In the genomic region with DNA sequence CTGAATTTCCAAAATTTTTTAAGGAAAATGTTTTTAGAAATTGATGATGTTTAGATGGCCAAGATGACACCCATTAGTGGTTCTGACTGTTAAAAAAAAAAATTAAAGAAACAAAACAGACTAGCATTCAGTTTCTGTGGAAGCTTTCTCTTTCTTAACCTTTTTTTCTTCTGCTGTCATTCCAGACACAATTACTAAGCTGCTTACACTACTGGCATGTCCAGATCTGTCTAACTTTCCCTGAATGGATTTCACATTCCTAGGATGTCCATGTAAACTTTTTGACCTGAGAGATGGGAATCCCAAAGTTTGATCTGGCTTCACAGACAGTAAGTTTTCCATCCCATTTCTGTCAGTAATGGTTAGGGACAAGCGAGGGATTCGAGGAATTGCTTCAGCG, we compare ENCODE assay signal across 23 cellular contexts. TPM values are rescaled to one million over a fixed set of nuclear protein-coding genes. Genes with fewer than 3 reads are reported as not detected.
DNase-seq lines count a peak whose midpoint lies in the region; ATAC-seq and TF ChIP-seq lines count a peak whose summit lies in the region.
"Had no signal": no experiment of that assay in that cellular context is flagged by ENCODE, and none has a peak within 500 bp of the region (broad histone marks: within the 10 kb centered on the region; RNA-seq: fewer than 3 reads in every experiment).

No MANE protein-coding gene starts in this region.

- no peak overlapping the region for H3K23ac ChIP-seq in IMR-90 (ENCODE audit: low read depth, low read length)

- intact Hi-C loops in IMR-90 (cut with micrococcal nuclease), result no loop called here

- BruUV-seq in IMR-90 (replicated peaks; lab: Mats Ljungman, UMichigan), result no TSS peak

- 0 out of 2 replicates have a peak overlapping the region, but pooled peaks have one; percentile 21 for H3K14ac ChIP-seq in IMR-90 (replicated peaks; ENCODE audit: low read depth, low read length)

- H2BK120ac ChIP-seq in IMR-90 (ENCODE audit: low read depth, low read length), result no peak overlapping the region

- in situ Hi-C loops in IMR-90 (cut with MboI; ENCODE audit: low sequenced_read_pairs), result no loop called here

- no peak overlapping the region for H4K8ac ChIP-seq in IMR-90 (ENCODE audit: low read depth in 2 of 2, low read length in 2 of 2)

- H3K27ac Mint-ChIP-seq in stimulated activated memory B cell treated with anti-CD40 and anti-IgM and Interleukin-4, amounts not matched to agents 10 μg/mL and 1 μg/mL and 100 μg/mL, for 72 hours, result no peak overlapping the region
- H3K27ac Mint-ChIP-seq: T-helper 17 cell had no signal

- H3K4me3 ChIP-seq in BLaER1 treated with 17β-estradiol and CSF1 and Interleukin-3, amounts not matched to agents 10 nM and 100 nM, result no peak overlapping the region
- H3K4me3 ChIP-seq in IMR-90 (ENCODE audit: insufficient read depth, low read depth, low read length) (no peak overlapping the region), epithelial cell of esophagus (ENCODE audit: low read length) (no peak overlapping the region)
- H3K4me3 ChIP-seq: HAP-1, SK-N-MC had no signal

- CTCF ChIA-PET in IMR-90 (lab: Yijun Ruan, JAX), result interaction anchor here (0.5 to 1.0 kb wide), 2 partner anchors 130 to 489 kb away, joined by 3 to 4 read pairs; no protein-coding TSS in a partner anchor

- H3K9ac ChIP-seq in BLaER1 treated with 17β-estradiol and CSF1 and Interleukin-3, amounts not matched to agents 10 nM and 100 nM, result no peak overlapping the region
- H3K9ac ChIP-seq in IMR-90 (ENCODE audit: low read depth, low read length), result no peak overlapping the region

- no peak overlapping the region for H2BK15ac ChIP-seq in IMR-90 (ENCODE audit: low read depth, low read length)

- 60% methylated on average over 1 of the region's 3 CpGs; no CpG with 5 or more reads in 1 of the 2 experiments for WGBS in IMR-90 (ENCODE audit: extremely low coverage in 2 of 2, insufficient read length in 1 of 2), 2 experiments

- H3K4me1 Mint-ChIP-seq in stimulated activated memory B cell treated with anti-CD40 and anti-IgM and Interleukin-4, amounts not matched to agents 10 μg/mL and 1 μg/mL and 100 μg/mL, for 72 hours, result peaks cover 35% of the 10 kb centered on the region

- POLR2A ChIA-PET in IMR-90 (lab: Charles Lee; ENCODE audit: unreplicated experiment), result no interaction called here

- DNase-seq in IMR-90 (no peak), epithelial cell of esophagus (ENCODE audit: low read depth) (peak; percentile 80), GM19240 (ENCODE audit: insufficient read length, low spot score) (no peak)
- no peak for DNase-seq in activated CD4-positive, alpha-beta T cell treated with anti-CD3 and anti-CD28 coated beads for 1 hour
- no peak for DNase-seq in effector CD8-positive, alpha-beta T cell (lab: John Stamatoyannopoulos, UW)
- DNase-seq: AML-193, DMS53, EL, GF-D8, Kasumi-1, NCI-H1417, NCI-H1694 treated with DMSO at 0.1 percent for 48 hours, NCI-H2107, NCI-H446 treated with DMSO at 0.1 percent for 48 hours, NCI-H526 treated with DMSO at 0.1 percent for 48 hours, PC-3, SHP77 treated with DMSO at 0.1 percent for 48 hours, SW 1271, T-helper 17 cell had no signal

- H3K56ac ChIP-seq in IMR-90 (ENCODE audit: extremely low read depth, insufficient read depth, low read length), result 0 out of 2 replicates have a peak overlapping the region, but pooled peaks have one; percentile 1

- H4K91ac ChIP-seq in IMR-90 (ENCODE audit: insufficient read depth, low read depth, low read length), result no peak overlapping the region

- no peak overlapping the region; the same call in 1 of the 2 replicates for H2AK5ac ChIP-seq in IMR-90 (ENCODE audit: low read depth, low read length)

- H3K27me3 Mint-ChIP-seq in stimulated activated memory B cell treated with anti-CD40 and anti-IgM and Interleukin-4, amounts not matched to agents 10 μg/mL and 1 μg/mL and 100 μg/mL, for 72 hours, result no peaks in the 10 kb centered on the region

- TF ChIP-seq RAD21 in IMR-90 (IDR thresholded peaks at IDR 0.05; ENCODE audit: low read length), result no peak

- H3K9me3 ChIP-seq in BLaER1 treated with 17β-estradiol and CSF1 and Interleukin-3, amounts not matched to agents 10 nM and 100 nM (replicated peaks in 1 of 11), result peaks cover 0 to 12% (median 0%) of the 10 kb centered on the region in 11 experiments; a peak in 3 of 22 replicates
- 0 out of 2 replicates have a peak, but pooled peaks cover 2% of the 10 kb centered on the region for H3K9me3 ChIP-seq in IMR-90 (ENCODE audit: control insufficient read depth, insufficient read depth, low read length)
- H3K9me3 ChIP-seq: HAP-1 had no signal

- no peak overlapping the region for H3K4me3 Mint-ChIP-seq in stimulated activated memory B cell treated with anti-CD40 and anti-IgM and Interleukin-4, amounts not matched to agents 10 μg/mL and 1 μg/mL and 100 μg/mL, for 72 hours
- H3K4me3 Mint-ChIP-seq: T-helper 17 cell had no signal

- peaks cover 0 to 22% (median 0%) of the 10 kb centered on the region in 11 experiments; a peak in 2 of 22 replicates for H3K27me3 ChIP-seq in BLaER1 treated with 17β-estradiol and CSF1 and Interleukin-3, amounts not matched to agents 10 nM and 100 nM
- H3K27me3 ChIP-seq in IMR-90 (ENCODE audit: control insufficient read depth, insufficient read depth, low read length), result peaks cover 10% of the 10 kb centered on the region

- peak overlapping the region in 8 of 11 experiments; percentile 35 to 95 (median 90); a peak in 15 of 22 replicates for H3K4me2 ChIP-seq in BLaER1 treated with 17β-estradiol and CSF1 and Interleukin-3, amounts not matched to agents 10 nM and 100 nM
- no peak overlapping the region for H3K4me2 ChIP-seq in IMR-90 (ENCODE audit: low read depth, low read length)

- TF ChIP-seq CTCF in IMR-90 (conservative IDR thresholded peaks at IDR 0.05; ENCODE audit: low read depth, low read length) (no peak), epithelial cell of esophagus (IDR thresholded peaks at IDR 0.05; ENCODE audit: insufficient read depth, low read depth, low read length, missing control alignments) (no peak)

- H3K36me3 ChIP-seq in BLaER1 treated with 17β-estradiol and CSF1 and Interleukin-3, amounts not matched to agents 10 nM and 100 nM, result no peaks in the 10 kb centered on the region
- H3K36me3 ChIP-seq in IMR-90 (ENCODE audit: control insufficient read depth, insufficient read depth, low read length), result no peaks in the 10 kb centered on the region
- H3K36me3 ChIP-seq: HAP-1 had no signal

- peak overlapping the region; percentile 43; the same call in 1 of the 2 replicates for H3K18ac ChIP-seq in IMR-90 (ENCODE audit: low read depth, low read length)

- ATAC-seq in IMR-90 (ENCODE audit: low read depth), result no peak; the same call in 1 of the 2 replicates
- ATAC-seq in stimulated activated memory B cell treated with anti-CD40 and anti-IgM and Interleukin-4, amounts not matched to agents 10 μg/mL and 1 μg/mL and 100 μg/mL, for 72 hours, result no peak
- ATAC-seq: PC-3, T-helper 17 cell had no signal

- no peak for TF ChIP-seq POLR2A in IMR-90 (IDR thresholded peaks at IDR 0.05; ENCODE audit: low read depth, low read length)

- H2AFZ ChIP-seq in IMR-90 (replicated peaks; ENCODE audit: low read length, poor library complexity), result no peak overlapping the region

- H3K4me1 ChIP-seq in BLaER1 treated with 17β-estradiol and CSF1 and Interleukin-3, amounts not matched to agents 10 nM and 100 nM, result peaks cover 28 to 65% (median 48%) of the 10 kb centered on the region in 10 experiments
- H3K4me1 ChIP-seq in IMR-90 (ENCODE audit: control insufficient read depth, insufficient read depth, low read length), result peaks cover 2% of the 10 kb centered on the region
- H3K4me1 ChIP-seq: HAP-1 had no signal

- peaks cover 2% of the 10 kb centered on the region; the same call in 1 of the 2 replicates for H3K9me1 ChIP-seq in IMR-90 (ENCODE audit: insufficient read depth, low read length)

- H3K9me3 Mint-ChIP-seq in stimulated activated memory B cell treated with anti-CD40 and anti-IgM and Interleukin-4, amounts not matched to agents 10 μg/mL and 1 μg/mL and 100 μg/mL, for 72 hours, result no peaks in the 10 kb centered on the region

- H3K36me3 Mint-ChIP-seq in stimulated activated memory B cell treated with anti-CD40 and anti-IgM and Interleukin-4, amounts not matched to agents 10 μg/mL and 1 μg/mL and 100 μg/mL, for 72 hours, result no peaks in the 10 kb centered on the region

- dilution Hi-C loops in IMR-90 (cut with HindIII; ENCODE audit: low sequenced_read_pairs, unreplicated experiment), result no loop called here

- H2AK9ac ChIP-seq in IMR-90 (replicated peaks; ENCODE audit: low read depth, low read length, poor library complexity), result no peak overlapping the region

- peaks cover 0 to 6% (median 0%) of the 10 kb centered on the region in 11 experiments; a peak in 1 of 22 replicates for H4K20me1 ChIP-seq in BLaER1 treated with 17β-estradiol and CSF1 and Interleukin-3, amounts not matched to agents 10 nM and 100 nM
- no peaks in the 10 kb centered on the region for H4K20me1 ChIP-seq in IMR-90 (ENCODE audit: insufficient read depth, low read length)

- H2BK5ac ChIP-seq in IMR-90 (ENCODE audit: low read depth, low read length, poor library complexity, severe bottlenecking), result no peak overlapping the region

- H3K27ac ChIP-seq in BLaER1 treated with 17β-estradiol and CSF1 and Interleukin-3, amounts not matched to agents 10 nM and 100 nM, result no peak overlapping the region
- H3K27ac ChIP-seq in IMR-90 (ENCODE audit: insufficient read depth, low read length), result no peak overlapping the region
- H3K27ac ChIP-seq: SK-N-MC had no signal

- no peak overlapping the region for H2BK20ac ChIP-seq in IMR-90 (ENCODE audit: low read depth, low read length)

- no peak overlapping the region for H3K4ac ChIP-seq in IMR-90 (ENCODE audit: low read depth, low read length)

- H3K79me1 ChIP-seq in IMR-90 (ENCODE audit: low read depth in 1 of 2, low read length in 2 of 2), result no peaks in the 10 kb centered on the region

- no peak overlapping the region; the same call in 1 of the 2 replicates for H4K5ac ChIP-seq in IMR-90 (ENCODE audit: low read depth, low read length)

TF ChIP-seq in IMR-90, 13 proteins besides CTCF, POLR2A, EP300 and RAD21 (continues in another document):
- TF ChIP-seq, protein P1, sequence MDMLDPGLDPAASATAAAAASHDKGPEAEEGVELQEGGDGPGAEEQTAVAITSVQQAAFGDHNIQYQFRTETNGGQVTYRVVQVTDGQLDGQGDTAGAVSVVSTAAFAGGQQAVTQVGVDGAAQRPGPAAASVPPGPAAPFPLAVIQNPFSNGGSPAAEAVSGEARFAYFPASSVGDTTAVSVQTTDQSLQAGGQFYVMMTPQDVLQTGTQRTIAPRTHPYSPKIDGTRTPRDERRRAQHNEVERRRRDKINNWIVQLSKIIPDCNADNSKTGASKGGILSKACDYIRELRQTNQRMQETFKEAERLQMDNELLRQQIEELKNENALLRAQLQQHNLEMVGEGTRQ (IDR thresholded peaks at IDR 0.05; ENCODE audit: low read depth, low read length), result no peak
- TF ChIP-seq RCOR1 (IDR thresholded peaks at IDR 0.05; ENCODE audit: insufficient replicate concordance, low read length) (no peak), CHD1 (IDR thresholded peaks at IDR 0.05; ENCODE audit: low read depth, low read length) (no peak), MAFK (IDR thresholded peaks at IDR 0.05; ENCODE audit: low read depth, low read length) (no peak), MAZ (IDR thresholded peaks at IDR 0.05; ENCODE audit: borderline replicate concordance, low read depth, low read length) (no peak)

RNA-seq across cellular contexts. Expression of a gene that starts 10.3 kb away (rescaled TPM):
- 13.8 and 22.5 TPM in 2 replicates for total RNA-seq in IMR-90 (2012; rRNA removed)
- 9.9 and 11.2 TPM in 2 replicates for polyA plus RNA-seq in IMR-90 (2012; rRNA removed)
- polyA plus RNA-seq in IMR-90 (2012; cell fraction: cytosol; rRNA removed), result 2.9 TPM in 2 replicates
- 8.4 and 35.3 TPM in 2 replicates for polyA plus RNA-seq in IMR-90 (2012; cell fraction: nucleus; rRNA removed; ENCODE audit: low replicate concordance)
